ENCODE assay signal across 28 cellular contexts in the genomic region with DNA sequence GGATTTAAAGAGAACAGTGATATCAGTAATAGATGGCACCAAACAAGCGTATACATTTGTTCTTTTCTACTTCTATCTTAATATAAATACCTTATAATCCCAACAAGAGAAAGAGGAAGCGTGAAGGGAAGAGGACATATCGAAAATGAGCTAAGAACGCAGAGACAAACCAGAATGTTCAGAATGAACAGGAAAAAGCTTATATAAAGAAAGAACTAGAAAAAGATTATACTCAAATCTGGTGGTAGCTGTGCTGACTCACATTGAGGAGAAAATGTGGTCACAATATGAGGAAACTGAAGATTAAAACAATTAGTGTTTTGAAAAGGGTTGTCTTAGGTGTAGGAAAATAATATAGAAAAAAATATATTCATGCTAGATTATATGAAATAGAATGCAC. TPM values are rescaled to one million over a fixed set of nuclear protein-coding genes. Genes with fewer than 3 reads are reported as not detected.
DNase-seq lines count a peak whose midpoint lies in the region; ATAC-seq and TF ChIP-seq lines count a peak whose summit lies in the region.
"Had no signal": no experiment of that assay in that cellular context is flagged by ENCODE, and none has a peak within 500 bp of the region (broad histone marks: within the 10 kb centered on the region; RNA-seq: fewer than 3 reads in every experiment).

No MANE protein-coding gene starts in this region.

- no peaks in the 10 kb centered on the region for H3K27me3 ChIP-seq in HL-60 (ENCODE audit: insufficient read depth, poor library complexity, severe bottlenecking)
- H3K27me3 ChIP-seq: esophagus squamous epithelium, gastroesophageal sphincter, spleen had no signal

- CTCF ChIA-PET in activated CD8-positive, alpha-beta T cell treated with anti-CD3 and anti-CD28 coated beads for 36 hours (lab: Charles Lee), result interaction anchor here (0.9 kb wide), 1 partner anchor 21 kb away, joined by 4 read pairs; no protein-coding TSS in a partner anchor
- CTCF ChIA-PET in activated CD8-positive, alpha-beta T cell treated with anti-CD3 and anti-CD28 coated beads, Interleukin-2, amount 10 ng/mL, durations not matched to agents 7 days and 5 days (lab: Charles Lee), result no interaction called here

- POLR2A ChIA-PET in activated CD8-positive, alpha-beta T cell treated with anti-CD3 and anti-CD28 coated beads for 36 hours (lab: Charles Lee), result no interaction called here
- POLR2A ChIA-PET in activated CD8-positive, alpha-beta T cell treated with anti-CD3 and anti-CD28 coated beads, Interleukin-2, amount 10 ng/mL, durations not matched to agents 7 days and 5 days (lab: Charles Lee), result interaction anchor here (0.7 kb wide), 1 partner anchor 1419 kb away, joined by 3 read pairs; no protein-coding TSS in a partner anchor

- no peak overlapping the region for H3K27ac Mint-ChIP-seq in activated CD8-positive, alpha-beta T cell treated with anti-CD3 and anti-CD28 coated beads for 36 hours
- no peak overlapping the region for H3K27ac Mint-ChIP-seq in activated CD8-positive, alpha-beta T cell treated with anti-CD3 and anti-CD28 coated beads, Interleukin-2, amount 10 ng/mL, durations not matched to agents 7 days and 5 days
- H3K27ac Mint-ChIP-seq in stimulated activated effector memory CD8-positive, alpha-beta T cell treated with anti-CD3 and anti-CD28 coated beads, Interleukin-12 subunit alpha, Interleukin-12 subunit beta, amount 100 ng/mL, for 72 hours, result no peak overlapping the region
- H3K27ac Mint-ChIP-seq: activated CD4-positive, alpha-beta memory T cell treated with anti-CD3 and anti-CD28 coated beads, Interleukin-2, amount 10 ng/mL, durations not matched to agents 7 days and 5 days; activated naive CD4-positive, alpha-beta T cell treated with anti-CD3 and anti-CD28 coated beads, Interleukin-2, amount 50 U/mL, for 72 hours had no signal

- DNase-seq in activated CD8-positive, alpha-beta T cell treated with anti-CD3 and anti-CD28 coated beads for 36 hours, result no peak
- DNase-seq in activated CD8-positive, alpha-beta T cell treated with anti-CD3 and anti-CD28 coated beads, Interleukin-2, amount 10 ng/mL, durations not matched to agents 7 days and 5 days, result no peak
- DNase-seq in HL-60 (ENCODE audit: low read depth in 1 of 2, low spot score in 1 of 2) (no peak), OCI-M1 (lab: John Stamatoyannopoulos, UW) (peak; percentile 16), T-helper 1 cell (no peak), LoVo (ENCODE audit: low spot score) (no peak)
- no peak for DNase-seq in stimulated activated effector memory CD8-positive, alpha-beta T cell treated with anti-CD3 and anti-CD28 coated beads, Interleukin-12 subunit alpha, Interleukin-12 subunit beta, amount 100 ng/mL, for 72 hours (ENCODE audit: low spot score in 2 of 2)
- DNase-seq: activated CD4-positive, alpha-beta memory T cell treated with anti-CD3 and anti-CD28 coated beads, Interleukin-2, amount 10 ng/mL, durations not matched to agents 7 days and 5 days; activated T-cell treated with anti-CD3 and anti-CD28 coated beads, Interleukin-2, amount 50 U/mL, for 48 hours; effector memory CD8-positive, alpha-beta T cell; esophagus squamous epithelium; NCI-H1417; NCI-H524; nucleus accumbens; PC-3; SHP77; spleen had no signal

- H3K27me3 Mint-ChIP-seq in activated CD8-positive, alpha-beta T cell treated with anti-CD3 and anti-CD28 coated beads for 36 hours, result no peaks in the 10 kb centered on the region
- no peaks in the 10 kb centered on the region for H3K27me3 Mint-ChIP-seq in activated CD8-positive, alpha-beta T cell treated with anti-CD3 and anti-CD28 coated beads, Interleukin-2, amount 10 ng/mL, durations not matched to agents 7 days and 5 days (ENCODE audit: low read depth)
- H3K27me3 Mint-ChIP-seq: activated CD4-positive, alpha-beta memory T cell treated with anti-CD3 and anti-CD28 coated beads, Interleukin-2, amount 10 ng/mL, durations not matched to agents 7 days and 5 days; effector memory CD8-positive, alpha-beta T cell had no signal

- H3K27ac ChIP-seq in HL-60 (replicated peaks), result peak overlapping the region; percentile 65
- H3K27ac ChIP-seq: C4-2B, esophagus squamous epithelium, gastroesophageal sphincter had no signal

- no peak overlapping the region for H3K4me3 Mint-ChIP-seq in activated CD8-positive, alpha-beta T cell treated with anti-CD3 and anti-CD28 coated beads for 36 hours
- H3K4me3 Mint-ChIP-seq in activated CD8-positive, alpha-beta T cell treated with anti-CD3 and anti-CD28 coated beads, Interleukin-2, amount 10 ng/mL, durations not matched to agents 7 days and 5 days, result no peak overlapping the region
- H3K4me3 Mint-ChIP-seq in stimulated activated effector memory CD8-positive, alpha-beta T cell treated with anti-CD3 and anti-CD28 coated beads, Interleukin-12 subunit alpha, Interleukin-12 subunit beta, amount 100 ng/mL, for 72 hours, result no peak overlapping the region
- H3K4me3 Mint-ChIP-seq: activated CD4-positive, alpha-beta memory T cell treated with anti-CD3 and anti-CD28 coated beads, Interleukin-2, amount 10 ng/mL, durations not matched to agents 7 days and 5 days; effector memory CD8-positive, alpha-beta T cell had no signal

- no peaks in the 10 kb centered on the region for H3K36me3 Mint-ChIP-seq in activated CD8-positive, alpha-beta T cell treated with anti-CD3 and anti-CD28 coated beads for 36 hours (ENCODE audit: low read depth)
- H3K36me3 Mint-ChIP-seq in activated CD8-positive, alpha-beta T cell treated with anti-CD3 and anti-CD28 coated beads, Interleukin-2, amount 10 ng/mL, durations not matched to agents 7 days and 5 days (ENCODE audit: low read depth), result peaks cover 12% of the 10 kb centered on the region
- peaks cover 24% of the 10 kb centered on the region for H3K36me3 Mint-ChIP-seq in stimulated activated effector memory CD8-positive, alpha-beta T cell treated with anti-CD3 and anti-CD28 coated beads, Interleukin-12 subunit alpha, Interleukin-12 subunit beta, amount 100 ng/mL, for 72 hours

- intact Hi-C loops in activated CD8-positive, alpha-beta T cell treated with anti-CD3 and anti-CD28 coated beads for 36 hours (cut with micrococcal nuclease), result no loop called here

- H3K9me3 Mint-ChIP-seq in activated CD8-positive, alpha-beta T cell treated with anti-CD3 and anti-CD28 coated beads for 36 hours, result no peaks in the 10 kb centered on the region
- H3K9me3 Mint-ChIP-seq in activated CD8-positive, alpha-beta T cell treated with anti-CD3 and anti-CD28 coated beads, Interleukin-2, amount 10 ng/mL, durations not matched to agents 7 days and 5 days (ENCODE audit: insufficient read depth), result no peaks in the 10 kb centered on the region
- H3K9me3 Mint-ChIP-seq in stimulated activated effector memory CD8-positive, alpha-beta T cell treated with anti-CD3 and anti-CD28 coated beads, Interleukin-12 subunit alpha, Interleukin-12 subunit beta, amount 100 ng/mL, for 72 hours, result no peaks in the 10 kb centered on the region
- H3K9me3 Mint-ChIP-seq: activated CD4-positive, alpha-beta memory T cell treated with anti-CD3 and anti-CD28 coated beads, Interleukin-2, amount 10 ng/mL, durations not matched to agents 7 days and 5 days; activated naive CD4-positive, alpha-beta T cell treated with anti-CD3 and anti-CD28 coated beads, Interleukin-2, amount 50 U/mL, for 72 hours; effector memory CD8-positive, alpha-beta T cell had no signal

- H3K4me3 ChIP-seq in HL-60 (replicated peaks; ENCODE audit: insufficient read depth, low read length), result no peak overlapping the region
- H3K4me3 ChIP-seq: esophagus squamous epithelium, gastroesophageal sphincter, spleen had no signal

- H3K4me1 Mint-ChIP-seq in activated CD8-positive, alpha-beta T cell treated with anti-CD3 and anti-CD28 coated beads for 36 hours (ENCODE audit: low read depth), result peaks cover 29% of the 10 kb centered on the region
- H3K4me1 Mint-ChIP-seq in activated CD8-positive, alpha-beta T cell treated with anti-CD3 and anti-CD28 coated beads, Interleukin-2, amount 10 ng/mL, durations not matched to agents 7 days and 5 days (ENCODE audit: low read depth), result peaks cover 36% of the 10 kb centered on the region
- peaks cover 15% of the 10 kb centered on the region for H3K4me1 Mint-ChIP-seq in stimulated activated effector memory CD8-positive, alpha-beta T cell treated with anti-CD3 and anti-CD28 coated beads, Interleukin-12 subunit alpha, Interleukin-12 subunit beta, amount 100 ng/mL, for 72 hours

- ATAC-seq in activated CD8-positive, alpha-beta T cell treated with anti-CD3 and anti-CD28 coated beads for 36 hours, result peak; percentile 55
- ATAC-seq in activated CD8-positive, alpha-beta T cell treated with anti-CD3 and anti-CD28 coated beads, Interleukin-2, amount 10 ng/mL, durations not matched to agents 7 days and 5 days, result no peak
- ATAC-seq in stimulated activated effector memory CD8-positive, alpha-beta T cell treated with anti-CD3 and anti-CD28 coated beads, Interleukin-12 subunit alpha, Interleukin-12 subunit beta, amount 100 ng/mL, for 72 hours, result peak; percentile 47
- ATAC-seq in HG03097 (IDR thresholded peaks at IDR 0.05; ENCODE audit: low FRiP score, unreplicated experiment), result no peak
- ATAC-seq: effector memory CD8-positive, alpha-beta T cell; gastroesophageal sphincter; PC-3 had no signal

- no peak for TF ChIP-seq CTCF in activated CD8-positive, alpha-beta T cell treated with anti-CD3 and anti-CD28 coated beads for 36 hours (IDR thresholded peaks at IDR 0.05)
- no peak for TF ChIP-seq CTCF in HL-60 (IDR thresholded peaks at IDR 0.05; ENCODE audit: insufficient read depth, low read length)

RNA-seq across cellular contexts. Expression of gene GPR34, which starts 2.0 kb away (rescaled TPM):
- total RNA-seq in activated CD8-positive, alpha-beta T cell treated with anti-CD3 and anti-CD28 coated beads for 36 hours, result under 1 TPM; 0.52 to 0.65 TPM
- total RNA-seq in activated CD8-positive, alpha-beta T cell treated with anti-CD3 and anti-CD28 coated beads, Interleukin-2, amount 10 ng/mL, durations not matched to agents 7 days and 5 days, result 1 to 10 TPM; 1.1 to 1.3 TPM
- total RNA-seq: activated CD4-positive, alpha-beta memory T cell treated with anti-CD3 and anti-CD28 coated beads, Interleukin-2, amount 10 ng/mL, durations not matched to agents 7 days and 5 days; G401; H4; HT1080; kidney epithelial cell; LHCN-M2; lung microvascular endothelial cell; PC-3; T-helper 2 cell treated with Interferon-gamma antibody and Interleukin-4, amounts not matched to agents 100 ng/mL and 5 ng/mL, for 36 hours had no signal

RNA-seq across cellular contexts. Expression of gene GPR82, which starts 37.2 kb away (rescaled TPM):
- total RNA-seq in activated CD8-positive, alpha-beta T cell treated with anti-CD3 and anti-CD28 coated beads for 36 hours, result under 1 TPM; 0.11 to 0.38 TPM
- total RNA-seq in activated CD8-positive, alpha-beta T cell treated with anti-CD3 and anti-CD28 coated beads, Interleukin-2, amount 10 ng/mL, durations not matched to agents 7 days and 5 days, result under 1 TPM; 0.37 to 0.53 TPM
- total RNA-seq: activated CD4-positive, alpha-beta memory T cell treated with anti-CD3 and anti-CD28 coated beads, Interleukin-2, amount 10 ng/mL, durations not matched to agents 7 days and 5 days; activated naive CD4-positive, alpha-beta T cell treated with anti-CD3 and anti-CD28 coated beads, Interleukin-2, amount 50 U/mL, for 72 hours; G401; H4; HT1080; kidney epithelial cell; LHCN-M2; lung microvascular endothelial cell; PC-3 had no signal

Comparison
In these comparisons a context has a peak if more than half of its experiments do, and no peak if none do; other contexts are left out.
1. ATAC-seq: peak in activated CD8-positive, alpha-beta T cell treated with anti-CD3 and anti-CD28 coated beads for 36 hours (single experiment) and stimulated activated effector memory CD8-positive, alpha-beta T cell treated with anti-CD3 and anti-CD28 coated beads, Interleukin-12 subunit alpha, Interleukin-12 subunit beta, amount 100 ng/mL, for 72 hours (single experiment); none in activated CD8-positive, alpha-beta T cell treated with anti-CD3 and anti-CD28 coated beads, Interleukin-2, amount 10 ng/mL, durations not matched to agents 7 days and 5 days (single experiment) and HG03097 (single experiment).